Comparison of ENCODE assay signal across 8 cellular contexts in genomic region chr19:12777217-12778019, GRCh38. TPM values are rescaled to one million over a fixed set of nuclear protein-coding genes. Genes with fewer than 3 reads are reported as not detected.
DNase-seq lines count a peak whose midpoint lies in the region; ATAC-seq and TF ChIP-seq lines count a peak whose summit lies in the region.

No MANE protein-coding gene starts in this region.

- H2AFZ ChIP-seq in HCT116 (ENCODE audit: low read depth, low read length, poor library complexity, severe bottlenecking): no peak overlapping the region

- RAD21 ChIA-PET in HCT116 (lab: Charles Lee; ENCODE audit: low non-redundant PET in 1 of 2, low total read pairs in 2 of 2, uncharacterized antibody in 2 of 2, unreplicated experiment in 2 of 2): interaction anchor here (1.0 to 2.7 kb wide), 5 partner anchors 11 to 19 kb away, joined by 3 to 15 read pairs (median 8); partner anchors contain the start of gene JUNB (in 2 of the 2)

- TF ChIP-seq CTCF in HCT116 (IDR thresholded peaks at IDR 0.05 in 2 of 3, conservative IDR thresholded peaks at IDR 0.05 in 1 of 3; ENCODE audit: borderline replicate concordance in 1 of 3, insufficient read depth in 1 of 3, low read depth in 2 of 3, low read length in 2 of 3): peak; percentile 87 to 95 (median 94); a peak in 5 of 6 replicates

- TF ChIP-seq RAD21 in HCT116 (IDR thresholded peaks at IDR 0.05; ENCODE audit: low read depth): peak; percentile 93

- H3K9me3 Mint-ChIP-seq in CD4-positive, alpha-beta memory T cell: peaks cover 0 to 1% (median 0%) of the 10 kb centered on the region in 8 donors

- H3K79me2 ChIP-seq in HCT116 (ENCODE audit: insufficient read depth, low read length): peaks cover 6% of the 10 kb centered on the region; the same call in 1 of the 2 replicates

- POLR2A ChIA-PET in CD4-positive, alpha-beta memory T cell (lab: Charles Lee; ENCODE audit: partially characterized antibody): interaction anchor here (0.5 to 16.4 kb wide), 11 partner anchors 11 to 1621 kb away, joined by 3 to 1162 read pairs (median 3); partner anchors contain the start of genes JUNB, PRDX2, RNASEH2A and THSD8
- POLR2A ChIA-PET in HCT116 (lab: Charles Lee): interaction anchor here (0.6 to 8.8 kb wide), 4 partner anchors 16 to 61 kb away, joined by 3 to 172 read pairs (median 4); partner anchors contain the start of genes JUNB and RNASEH2A

- no TSS peak for BruUV-seq in HCT116 (replicated peaks; lab: Mats Ljungman, UMichigan)

- CTCF ChIA-PET in CD4-positive, alpha-beta memory T cell (lab: Charles Lee; ENCODE audit: partially characterized antibody): interaction anchor here (1.0 to 27.8 kb wide), 8 partner anchors 8 to 100 kb away, joined by 3 to 906 read pairs (median 10); partner anchors contain the start of genes JUNB, PRDX2, RNASEH2A and THSD8
- CTCF ChIA-PET in HCT116 (lab: Charles Lee): interaction anchor here (0.6 to 7.0 kb wide), 11 partner anchors 11 to 70 kb away, joined by 3 to 88 read pairs (median 8); partner anchors contain the start of genes GET3, JUNB and RTBDN

- H3K27me3 ChIP-seq in CD4-positive, alpha-beta memory T cell (ENCODE audit: insufficient read depth, low read length): no peaks in the 10 kb centered on the region
- no peaks in the 10 kb centered on the region for H3K27me3 ChIP-seq in HCT116 (ENCODE audit: insufficient read depth, low read length)

- H3K9me2 ChIP-seq in HCT116 (ENCODE audit: insufficient read depth): no peaks in the 10 kb centered on the region

- peaks cover 0 to 2% of the 10 kb centered on the region in 2 donors for H3K36me3 Mint-ChIP-seq in CD4-positive, alpha-beta memory T cell

- peak overlapping the region; percentile 92 to 97 (median 94) for H3K27ac Mint-ChIP-seq in CD4-positive, alpha-beta memory T cell

- H3K36me3 ChIP-seq in CD4-positive, alpha-beta memory T cell (ENCODE audit: insufficient read depth, low read length): no peaks in the 10 kb centered on the region
- no peaks in the 10 kb centered on the region for H3K36me3 ChIP-seq in HCT116 (ENCODE audit: control insufficient read depth in 1 of 2, insufficient read depth in 2 of 2, low read length in 2 of 2)

- peak; percentile 77 to 83 (median 80) for DNase-seq in CD4-positive, alpha-beta memory T cell
- DNase-seq in HCT116 (ENCODE audit: low read depth, low spot score) (no peak), NCI-H226 (peak; percentile 52), dedifferentiated amniotic fluid mesenchymal stem cell (ENCODE audit: extremely low spot score) (peak; percentile 63), left lobe of liver (ENCODE audit: low spot score) (peak; percentile 81), COLO829 (ENCODE audit: low spot score) (no peak)
- peak; percentile 79 to 86 for DNase-seq in activated CD4-positive, alpha-beta T cell treated with anti-CD3 and anti-CD28 coated beads for 4 hours
- peak; percentile 69 for DNase-seq in stimulated activated CD4-positive, alpha-beta T cell treated with anti-CD3 and anti-CD28 coated beads, Interleukin-2, amount 100 ng/mL, for 4 hours (ENCODE audit: low read depth)

- H3K4me3 Mint-ChIP-seq in CD4-positive, alpha-beta memory T cell: peak overlapping the region; percentile 85 to 92 (median 87)

- H3K4me3 ChIP-seq in CD4-positive, alpha-beta memory T cell (ENCODE audit: low read length in 2 of 2): peak overlapping the region; percentile 69 to 76
- H3K4me3 ChIP-seq in HCT116 (replicated peaks in 1 of 2; ENCODE audit: low read depth in 1 of 2, low read length in 2 of 2): peak overlapping the region; percentile 66 to 68

- H3K4me1 ChIP-seq in CD4-positive, alpha-beta memory T cell (ENCODE audit: insufficient read depth, low read length): peaks cover 42% of the 10 kb centered on the region
- H3K4me1 ChIP-seq in HCT116 (ENCODE audit: control insufficient read depth in 1 of 2, insufficient read depth in 2 of 2, low read length in 2 of 2): peaks cover 49 to 77% of the 10 kb centered on the region in 2 experiments

- no peak for TF ChIP-seq POLR2A in HCT116 (IDR thresholded peaks at IDR 0.05; ENCODE audit: borderline replicate concordance, extremely low read depth, insufficient read depth, insufficient read length)

- ATAC-seq in HCT116 (peak; percentile 41), left lobe of liver (peak; percentile 62)

- H3K27me3 Mint-ChIP-seq in CD4-positive, alpha-beta memory T cell: no peaks in the 10 kb centered on the region

- peaks cover 25 to 52% (median 35%) of the 10 kb centered on the region in 4 donors for H3K4me1 Mint-ChIP-seq in CD4-positive, alpha-beta memory T cell

- H3K27ac ChIP-seq in CD4-positive, alpha-beta memory T cell (ENCODE audit: low read depth, low read length): peak overlapping the region; percentile 86
- peak overlapping the region; percentile 96 for H3K27ac ChIP-seq in HCT116 (ENCODE audit: low read depth, low read length)

- peak overlapping the region; percentile 85 for H3K4me2 ChIP-seq in HCT116 (ENCODE audit: low read length)

- intact Hi-C loops in CD4-positive, alpha-beta memory T cell (cut with micrococcal nuclease): loop anchor here (1.0 kb wide), 1 partner anchor 19 kb away; no protein-coding TSS in a partner anchor
- intact Hi-C loops in HCT116 (cut with micrococcal nuclease): loop anchor here (1.0 to 5.0 kb wide), 3 partner anchors 15 to 70 kb away; no protein-coding TSS in a partner anchor

- H4K20me1 ChIP-seq in HCT116 (ENCODE audit: insufficient read depth): no peaks in the 10 kb centered on the region

- peak overlapping the region; percentile 78 for H3K9ac ChIP-seq in HCT116 (ENCODE audit: low read length)

- H3K9me3 ChIP-seq in CD4-positive, alpha-beta memory T cell (ENCODE audit: control insufficient read depth in 1 of 2, low read length in 2 of 2): no peaks in the 10 kb centered on the region
- H3K9me3 ChIP-seq in HCT116 (ENCODE audit: control insufficient read depth in 1 of 2, insufficient read depth in 1 of 2, low read depth in 1 of 2, low read length in 2 of 2): no peaks in the 10 kb centered on the region

TF ChIP-seq in HCT116, 20 proteins besides CTCF, POLR2A, EP300 and RAD21 (continues in another document):
- TF ChIP-seq ATF3 (IDR thresholded peaks at IDR 0.05): no peak
- no peak for TF ChIP-seq ZNF274 (IDR thresholded peaks at IDR 0.05; ENCODE audit: low read depth, low read length)
- TF ChIP-seq REST (IDR thresholded peaks at IDR 0.05; ENCODE audit: low read depth): no peak
- TF ChIP-seq ZFX (IDR thresholded peaks at IDR 0.05): peak; percentile 22; the same call in 1 of the 2 replicates
- no peak for TF ChIP-seq EZH2 (IDR thresholded peaks at IDR 0.05)
- no peak for TF ChIP-seq JUND (IDR thresholded peaks at IDR 0.05)
- TF ChIP-seq TCF7L2 (IDR thresholded peaks at IDR 0.05; ENCODE audit: borderline replicate concordance, extremely low read depth, insufficient read depth, insufficient read length): no peak
- TF ChIP-seq SRF (IDR thresholded peaks at IDR 0.05; ENCODE audit: low read depth): no peak
- TF ChIP-seq POLR2AphosphoS5 (IDR thresholded peaks at IDR 0.05; ENCODE audit: low read depth, low read length): 0 out of 2 replicates have a peak, but pooled peaks have one; percentile 7
- TF ChIP-seq EGR1 (IDR thresholded peaks at IDR 0.05; ENCODE audit: low read depth): no peak

RNA-seq across cellular contexts. Expression of gene HOOK2, which starts 2.1 kb away (rescaled TPM):
- total RNA-seq in CD4-positive, alpha-beta memory T cell: 10 to 100 TPM; 23.3 to 24.2 TPM
- 1 to 10 TPM; 2.6 to 3.4 TPM for polyA plus RNA-seq in CD4-positive, alpha-beta memory T cell
- total RNA-seq in HCT116 (2021; ENCODE audit: unreplicated experiment) (96.3 TPM), left lobe of liver (23.2 TPM)
- 89.0 and 96.2 TPM in 2 replicates for polyA plus RNA-seq in HCT116 (2012)

RNA-seq across cellular contexts. Expression of gene JUNB, which starts 13.9 kb away (rescaled TPM):
- total RNA-seq in CD4-positive, alpha-beta memory T cell: 100 to 1,000 TPM; 103 to 106 TPM
- 1,000 to 10,000 TPM in 1 of 2 donors, 100 to 1,000 TPM in 1; 771 to 3,132 TPM for polyA plus RNA-seq in CD4-positive, alpha-beta memory T cell
- total RNA-seq in HCT116 (2021; ENCODE audit: unreplicated experiment) (194 TPM), left lobe of liver (16.3 TPM)
- polyA plus RNA-seq in HCT116 (2012): 215 and 264 TPM in 2 replicates

RNA-seq across cellular contexts. Expression of gene PRDX2, which starts 24.2 kb away (rescaled TPM):
- 100 to 1,000 TPM; 116 to 120 TPM for total RNA-seq in CD4-positive, alpha-beta memory T cell
- 100 to 1,000 TPM; 266 to 533 TPM for polyA plus RNA-seq in CD4-positive, alpha-beta memory T cell
- total RNA-seq in HCT116 (2021; ENCODE audit: unreplicated experiment) (387 TPM), left lobe of liver (224 TPM)
- 529 and 594 TPM in 2 replicates for polyA plus RNA-seq in HCT116 (2012)

RNA-seq across cellular contexts. Expression of gene THSD8, which starts 24.5 kb away (rescaled TPM):
- total RNA-seq in CD4-positive, alpha-beta memory T cell: 1 to 10 TPM; 2.2 to 3.2 TPM
- 1 to 10 TPM; 1.5 to 4.4 TPM for polyA plus RNA-seq in CD4-positive, alpha-beta memory T cell
- total RNA-seq in HCT116 (2021; ENCODE audit: unreplicated experiment): 33.3 TPM
- polyA plus RNA-seq in HCT116 (2012): 22.1 and 29.4 TPM in 2 replicates
- total RNA-seq in left lobe of liver: 1.5 TPM

RNA-seq across cellular contexts. Expression of gene BEST2, which starts 25.8 kb away (rescaled TPM):
- total RNA-seq in CD4-positive, alpha-beta memory T cell: not detected
- polyA plus RNA-seq in CD4-positive, alpha-beta memory T cell: not detected
- total RNA-seq in HCT116 (2021; ENCODE audit: unreplicated experiment): 0.10 TPM
- 0.10 and 0.12 TPM in 2 replicates for polyA plus RNA-seq in HCT116 (2012)
- total RNA-seq in left lobe of liver: not detected

Comparison
In these comparisons a context has a peak if more than half of its experiments do, and no peak if none do; other contexts are left out.
1. DNase-seq: peak in CD4-positive, alpha-beta memory T cell (5 of 5), NCI-H226 (single experiment), activated CD4-positive, alpha-beta T cell treated with anti-CD3 and anti-CD28 coated beads for 4 hours (2 of 2), dedifferentiated amniotic fluid mesenchymal stem cell (single experiment), left lobe of liver (single experiment) and stimulated activated CD4-positive, alpha-beta T cell treated with anti-CD3 and anti-CD28 coated beads, Interleukin-2, amount 100 ng/mL, for 4 hours (single experiment); none in HCT116 (single experiment) and COLO829 (single experiment).